ENCODE assay signal across 15 cellular contexts in the genomic region with DNA sequence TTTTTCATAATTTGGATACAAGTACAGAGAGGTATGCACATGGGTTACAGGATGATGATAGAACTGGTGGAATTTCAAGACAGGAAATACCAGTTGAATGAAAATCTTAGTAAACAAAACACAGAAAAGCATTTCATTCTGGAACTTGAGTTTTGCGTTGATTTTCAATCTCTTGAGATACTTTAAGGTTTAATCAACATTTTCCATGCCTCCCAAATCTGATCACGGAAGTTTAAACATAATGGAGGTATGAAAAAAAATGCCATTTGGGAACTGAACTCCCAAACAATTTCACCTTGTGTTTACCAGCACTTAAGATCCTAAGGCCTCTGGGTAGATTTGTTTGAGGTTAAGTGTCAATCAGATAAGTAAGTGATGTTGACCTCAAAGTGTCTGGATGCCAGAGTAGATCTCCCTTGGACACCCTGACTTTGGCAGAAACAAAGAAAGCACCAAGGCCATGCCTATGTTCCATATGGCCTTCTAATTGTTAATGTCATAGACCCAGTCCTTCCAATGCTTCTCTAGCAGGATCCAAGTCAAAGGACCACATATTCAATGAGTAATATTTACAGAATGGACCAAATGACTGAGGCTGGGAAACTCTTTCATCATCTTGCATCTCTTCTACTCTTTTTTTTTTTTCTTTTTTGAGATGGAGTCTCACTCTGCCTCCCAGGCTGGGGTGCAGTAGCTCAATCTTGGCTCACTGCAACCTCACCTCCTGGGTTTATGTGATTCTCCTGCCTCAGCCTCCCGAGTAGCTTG.
DNase-seq lines count a peak whose midpoint lies in the region; ATAC-seq and TF ChIP-seq lines count a peak whose summit lies in the region.
"Had no signal": no experiment of that assay in that cellular context is flagged by ENCODE, and none has a peak within 500 bp of the region (broad histone marks: within the 10 kb centered on the region; RNA-seq: fewer than 3 reads in every experiment).

No MANE protein-coding gene starts in this region.

- 72% methylated on average over 3 of the region's 3 CpGs for WGBS in SK-N-SH (ENCODE audit: low lambda C conversion rate)

- TF ChIP-seq EP300 in SK-N-SH (IDR thresholded peaks at IDR 0.05; ENCODE audit: borderline replicate concordance in 1 of 2, low read depth in 1 of 2, low read length in 1 of 2), result 0 out of 4 replicates have a peak, but pooled peaks of 1 of the 2 experiments have one; percentile 7

- H3K27me3 ChIP-seq in SK-N-SH (ENCODE audit: insufficient read depth) (no peaks in the 10 kb centered on the region), osteoblast (ENCODE audit: insufficient read depth, low read length) (no peaks in the 10 kb centered on the region)
- H3K27me3 ChIP-seq: BE2C had no signal

- H3K4me2 ChIP-seq in SK-N-SH (peak overlapping the region; percentile 34; the same call in 1 of the 2 replicates), osteoblast (ENCODE audit: insufficient read depth, low read length) (peak overlapping the region; percentile 34)

- TF ChIP-seq CTCF in SK-N-SH (IDR thresholded peaks at IDR 0.05) (no peak), osteoblast (IDR thresholded peaks at IDR 0.05; ENCODE audit: extremely low read depth, low read depth, low read length) (no peak)

- H3K36me3 ChIP-seq in SK-N-SH (replicated peaks in 1 of 2; ENCODE audit: control insufficient read depth in 1 of 2, insufficient read depth in 2 of 2, low read length in 1 of 2), result no peaks in the 10 kb centered on the region
- no peaks in the 10 kb centered on the region for H3K36me3 ChIP-seq in osteoblast (ENCODE audit: insufficient read depth, low read length)
- H3K36me3 ChIP-seq: BE2C had no signal

- H3K9me3 ChIP-seq in SK-N-SH, result no peaks in the 10 kb centered on the region
- H3K9me3 ChIP-seq in osteoblast (ENCODE audit: low read depth, low read length), result no peaks in the 10 kb centered on the region
- H3K9me3 ChIP-seq: BE2C had no signal

- peaks cover 2 to 27% of the 10 kb centered on the region in 2 experiments for H3K4me1 ChIP-seq in SK-N-SH (ENCODE audit: control insufficient read depth in 1 of 2, insufficient read depth in 2 of 2, low read depth in 1 of 2, low read length in 1 of 2)
- H3K4me1 ChIP-seq in osteoblast (ENCODE audit: insufficient read depth, low read length), result peaks cover 21% of the 10 kb centered on the region
- H3K4me1 ChIP-seq: BE2C had no signal

- H2AFZ ChIP-seq in SK-N-SH (ENCODE audit: low read depth), result 0 out of 2 replicates have a peak overlapping the region, but pooled peaks have one; percentile 47
- peak overlapping the region; percentile 51 for H2AFZ ChIP-seq in osteoblast (ENCODE audit: low read length)

- H3K79me2 ChIP-seq in SK-N-SH (ENCODE audit: insufficient read depth) (no peaks in the 10 kb centered on the region), osteoblast (ENCODE audit: insufficient read depth, low read length) (no peaks in the 10 kb centered on the region)

- CTCF ChIA-PET in SK-N-SH (lab: Yijun Ruan, JAX), result no interaction called here

- POLR2A ChIA-PET in SK-N-SH (lab: Yijun Ruan, JAX), result no interaction called here

- H3K4me3 ChIP-seq in SK-N-SH (ENCODE audit: low read depth in 2 of 2, low read length in 1 of 2), result no peak overlapping the region
- H3K4me3 ChIP-seq in osteoblast (ENCODE audit: insufficient read depth, low read length), result no peak overlapping the region

- no peak for TF ChIP-seq RAD21 in SK-N-SH (IDR thresholded peaks at IDR 0.05; ENCODE audit: low read length)

- H3K9ac ChIP-seq in SK-N-SH, result no peak overlapping the region

- H3F3A ChIP-seq in SK-N-SH (replicated peaks; ENCODE audit: insufficient read depth), result peaks cover 15% of the 10 kb centered on the region

- H3K27ac ChIP-seq in SK-N-SH (ENCODE audit: low read depth in 2 of 2, low read length in 1 of 2), result peak overlapping the region; percentile 53 to 67; a peak in 3 of 4 replicates
- H3K27ac ChIP-seq in osteoblast (ENCODE audit: low read depth, low read length), result peak overlapping the region; percentile 72

- peak; percentile 43 for DNase-seq in GM03348 (ENCODE audit: low spot score)
- DNase-seq in SK-N-SH, result no peak
- DNase-seq in dermis blood vessel endothelial cell, result peak; percentile 56
- DNase-seq in osteoblast (ENCODE audit: insufficient read length, low spot score, missing footprints), result no peak
- DNase-seq in activated gamma-delta T cell (lab: John Stamatoyannopoulos, UW), result no peak
- DNase-seq in stimulated activated CD4-positive, alpha-beta T cell treated with anti-CD3 and anti-CD28 coated beads, Interleukin-4, amount 100 ng/mL, for 4 hours, result no peak
- DNase-seq: activated CD4-positive, alpha-beta T cell treated with anti-CD3 and anti-CD28 coated beads, Interleukin-2, amount 10 ng/mL, durations not matched to agents 24 days and 14 days; activated naive CD4-positive, alpha-beta T cell treated with anti-CD3 and anti-CD28 coated beads for 36 hours; BE2C; hypothalamus; NCI-H1436; NCI-H2171 treated with DMSO at 0.1 percent for 48 hours; NCI-H774 had no signal

- H4K20me1 ChIP-seq in SK-N-SH (ENCODE audit: insufficient read depth) (no peaks in the 10 kb centered on the region), osteoblast (ENCODE audit: insufficient read depth, low read length) (no peaks in the 10 kb centered on the region)

- no peaks in the 10 kb centered on the region for H3K9me2 ChIP-seq in SK-N-SH

- ATAC-seq in GM18873 (IDR thresholded peaks at IDR 0.05; ENCODE audit: low FRiP score, unreplicated experiment) (no peak), HG03095 (IDR thresholded peaks at IDR 0.05; ENCODE audit: unreplicated experiment) (no peak)

TF ChIP-seq in SK-N-SH, 30 proteins besides CTCF, POLR2A, EP300 and RAD21:
- TF ChIP-seq TCF12 (IDR thresholded peaks at IDR 0.05), result peak; percentile 14; the same call in 1 of the 2 replicates
- TF ChIP-seq RFX5 (IDR thresholded peaks at IDR 0.05; ENCODE audit: low read length), result no peak

Comparison
In these comparisons a context has a peak if more than half of its experiments do, and no peak if none do; other contexts are left out.
1. DNase-seq: peak in GM03348 (single experiment) and dermis blood vessel endothelial cell (single experiment); none in SK-N-SH (single experiment), osteoblast (single experiment), activated gamma-delta T cell (single experiment) and stimulated activated CD4-positive, alpha-beta T cell treated with anti-CD3 and anti-CD28 coated beads, Interleukin-4, amount 100 ng/mL, for 4 hours (0 of 2).